Comparison of ENCODE assay signal across 7 cellular contexts in the genomic region with DNA sequence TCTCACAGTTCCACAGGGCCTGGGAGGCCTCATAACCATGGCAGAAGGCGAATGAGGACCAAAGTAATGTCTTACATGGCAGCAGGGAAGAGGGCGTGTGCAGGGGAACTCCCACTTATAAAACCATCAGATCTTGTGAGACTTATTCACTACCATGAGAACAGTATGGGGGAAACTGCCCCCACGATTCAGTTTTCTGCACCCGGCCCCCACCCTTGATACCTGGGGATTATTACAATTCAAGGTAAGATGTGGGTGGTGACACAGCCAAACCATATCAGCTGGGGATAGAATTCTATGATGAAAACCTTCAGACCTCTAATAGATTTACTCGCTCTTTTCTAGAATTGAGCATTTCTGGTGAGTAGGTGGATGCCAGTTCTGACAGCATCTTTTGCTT. TPM values are rescaled to one million over a fixed set of nuclear protein-coding genes. Genes with fewer than 3 reads are reported as not detected.
"Had no signal": no experiment of that assay in that cellular context is flagged by ENCODE, and none has a peak within 500 bp of the region (broad histone marks: within the 10 kb centered on the region; RNA-seq: fewer than 3 reads in every experiment).

No MANE protein-coding gene starts in this region.

RNA-seq across cellular contexts. Expression of a gene that starts 6.8 kb away (rescaled TPM):
- total RNA-seq: dermis microvascular lymphatic vessel endothelial cell, epithelial cell of proximal tubule, esophagus mucosa, fibroblast of lung, glomerular endothelial cell had no signal
- polyA plus RNA-seq: endothelial cell of umbilical vein had no signal

RNA-seq across cellular contexts. Expression of a gene that starts 17.7 kb away (rescaled TPM):
- total RNA-seq: dermis microvascular lymphatic vessel endothelial cell, epithelial cell of proximal tubule, foreskin keratinocyte, glomerular endothelial cell had no signal
- polyA plus RNA-seq: foreskin keratinocyte had no signal
